27 cellular contexts compared by ENCODE assay signal in the genomic region with DNA sequence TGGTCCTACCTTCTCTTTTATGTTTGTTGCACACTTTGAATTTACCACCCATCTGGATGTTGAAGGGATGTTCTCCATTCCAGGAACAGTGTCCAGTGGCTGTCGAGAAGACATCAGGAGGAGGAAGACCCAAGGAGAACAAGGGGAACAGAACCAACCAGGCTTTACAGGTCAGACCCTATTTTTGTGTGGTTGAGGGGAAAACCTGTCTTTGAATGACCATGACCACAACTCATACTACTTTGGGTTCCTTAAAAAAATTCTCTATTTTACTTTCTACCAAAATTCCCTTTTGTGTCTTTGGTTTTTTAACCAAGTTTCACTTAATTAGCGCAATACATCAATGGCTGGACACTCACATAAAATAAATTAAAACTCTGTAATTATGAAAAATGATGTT.
"Had no signal": no experiment of that assay in that cellular context is flagged by ENCODE, and none has a peak within 500 bp of the region (broad histone marks: within the 10 kb centered on the region; RNA-seq: fewer than 3 reads in every experiment).

No MANE protein-coding gene starts in this region.

- DNase-seq: effector memory CD8-positive, alpha-beta T cell; erythroblast; hypothalamus; immature natural killer cell; islet precursor cell; kidney glomerular epithelial cell; left ventricle myocardium superior; lower lobe of right lung; naive thymus-derived CD8-positive, alpha-beta T cell; nephron progenitor cell; occipital lobe; ovary; posterior cingulate gyrus; psoas muscle; right cardiac atrium; sigmoid colon; stimulated activated CD4-positive, alpha-beta T cell treated with anti-CD3 and anti-CD28 coated beads, Interleukin-2, amount 100 ng/mL, for 24 hours; stimulated activated CD4-positive, alpha-beta T cell treated with anti-CD3 and anti-CD28 coated beads, Interleukin-4, amount 100 ng/mL, for 24 hours; upper lobe of left lung; uterus had no signal

- H3K9me3 ChIP-seq: lower lobe of right lung, ovary, psoas muscle, sigmoid colon, thoracic aorta, tibial nerve, upper lobe of left lung, uterus had no signal

- ATAC-seq: effector memory CD8-positive, alpha-beta T cell; left ventricle myocardium superior; lower lobe of right lung; naive thymus-derived CD8-positive, alpha-beta T cell; psoas muscle; right cardiac atrium; stimulated activated effector memory CD8-positive, alpha-beta T cell treated with anti-CD3 and anti-CD28 coated beads, Interleukin-12 subunit alpha, Interleukin-12 subunit beta, amount 100 ng/mL, for 72 hours had no signal

- H3K36me3 ChIP-seq: ovary, sigmoid colon, thoracic aorta, uterus had no signal

- H3K27ac ChIP-seq: coronary artery, lower lobe of right lung, ovary, psoas muscle, sigmoid colon, thoracic aorta, tibial nerve, upper lobe of left lung, uterus had no signal

- H3K9me3 Mint-ChIP-seq: effector memory CD8-positive, alpha-beta T cell; immature natural killer cell; naive thymus-derived CD8-positive, alpha-beta T cell; nephron progenitor cell; stimulated activated effector memory CD8-positive, alpha-beta T cell treated with anti-CD3 and anti-CD28 coated beads, Interleukin-12 subunit alpha, Interleukin-12 subunit beta, amount 100 ng/mL, for 72 hours; stimulated activated naive CD8-positive, alpha-beta T cell treated with anti-CD3 and anti-CD28 coated beads, Interleukin-15, Interleukin-2, amounts not matched to agents 100 ng/mL and 50 ng/mL, for 24 hours had no signal

- FAIRE-seq: endometrium, frontal cortex had no signal

- H3K27me3 ChIP-seq: ovary, sigmoid colon, tibial nerve, upper lobe of left lung, uterus had no signal

- H3K4me3 ChIP-seq: coronary artery, lower lobe of right lung, ovary, psoas muscle, sigmoid colon, thoracic aorta, tibial nerve, upper lobe of left lung, uterus had no signal

- H3K27me3 Mint-ChIP-seq: effector memory CD8-positive, alpha-beta T cell; naive thymus-derived CD8-positive, alpha-beta T cell; stimulated activated naive CD8-positive, alpha-beta T cell treated with anti-CD3 and anti-CD28 coated beads, Interleukin-15, Interleukin-2, amounts not matched to agents 100 ng/mL and 50 ng/mL, for 24 hours had no signal

- H3K4me1 ChIP-seq: lower lobe of right lung, psoas muscle, tibial nerve, upper lobe of left lung, uterus had no signal

- H3K27ac Mint-ChIP-seq: immature natural killer cell; naive thymus-derived CD8-positive, alpha-beta T cell; nephron progenitor cell; stimulated activated effector memory CD8-positive, alpha-beta T cell treated with anti-CD3 and anti-CD28 coated beads, Interleukin-12 subunit alpha, Interleukin-12 subunit beta, amount 100 ng/mL, for 72 hours; stimulated activated naive CD8-positive, alpha-beta T cell treated with anti-CD3 and anti-CD28 coated beads, Interleukin-15, Interleukin-2, amounts not matched to agents 100 ng/mL and 50 ng/mL, for 24 hours had no signal

- H3K4me3 Mint-ChIP-seq: effector memory CD8-positive, alpha-beta T cell; immature natural killer cell; naive thymus-derived CD8-positive, alpha-beta T cell; nephron progenitor cell; stimulated activated effector memory CD8-positive, alpha-beta T cell treated with anti-CD3 and anti-CD28 coated beads, Interleukin-12 subunit alpha, Interleukin-12 subunit beta, amount 100 ng/mL, for 72 hours; stimulated activated naive CD8-positive, alpha-beta T cell treated with anti-CD3 and anti-CD28 coated beads, Interleukin-15, Interleukin-2, amounts not matched to agents 100 ng/mL and 50 ng/mL, for 24 hours had no signal
